In the genomic region with DNA sequence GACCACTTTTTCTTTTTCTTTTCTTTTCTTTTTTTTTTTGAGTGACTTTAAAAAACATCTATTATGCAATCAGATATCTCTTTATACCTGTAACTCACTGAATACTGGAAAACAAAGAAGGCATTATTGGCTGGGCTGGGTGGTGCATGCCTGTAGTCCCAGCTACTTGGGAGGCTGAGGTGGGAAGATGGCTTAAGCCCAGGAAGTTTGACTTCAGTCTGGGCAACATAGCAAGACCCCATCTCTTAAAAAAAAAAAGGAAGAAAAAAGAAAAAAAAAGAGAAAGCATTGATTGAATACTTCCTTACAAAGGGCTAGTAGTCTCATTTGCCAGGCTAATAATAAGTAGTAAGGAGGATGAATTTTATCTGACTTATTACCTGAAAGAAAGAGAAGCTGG, we compare ENCODE assay signal across 2 cellular contexts.
TF ChIP-seq lines count a peak whose summit lies in the region.

No MANE protein-coding gene starts in this region.

TF ChIP-seq in A549, 52 proteins besides CTCF, POLR2A, EP300 and RAD21:
- TF ChIP-seq, protein P1, sequence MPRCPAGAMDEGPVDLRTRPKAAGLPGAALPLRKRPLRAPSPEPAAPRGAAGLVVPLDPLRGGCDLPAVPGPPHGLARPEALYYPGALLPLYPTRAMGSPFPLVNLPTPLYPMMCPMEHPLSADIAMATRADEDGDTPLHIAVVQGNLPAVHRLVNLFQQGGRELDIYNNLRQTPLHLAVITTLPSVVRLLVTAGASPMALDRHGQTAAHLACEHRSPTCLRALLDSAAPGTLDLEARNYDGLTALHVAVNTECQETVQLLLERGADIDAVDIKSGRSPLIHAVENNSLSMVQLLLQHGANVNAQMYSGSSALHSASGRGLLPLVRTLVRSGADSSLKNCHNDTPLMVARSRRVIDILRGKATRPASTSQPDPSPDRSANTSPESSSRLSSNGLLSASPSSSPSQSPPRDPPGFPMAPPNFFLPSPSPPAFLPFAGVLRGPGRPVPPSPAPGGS (IDR thresholded peaks at IDR 0.05) = no peak
- TF ChIP-seq POLR2AphosphoS2 (conservative IDR thresholded peaks at IDR 0.05; ENCODE audit: low read length) (no peak), MAZ (IDR thresholded peaks at IDR 0.05; ENCODE audit: borderline replicate concordance, low read depth, low read length) (no peak), HOXA7 (CRISPR knock-in tag; IDR thresholded peaks at IDR 0.05) (no peak)

TF ChIP-seq in GM23338, 12 proteins besides CTCF, POLR2A, EP300 and RAD21:
- TF ChIP-seq, protein P2, sequence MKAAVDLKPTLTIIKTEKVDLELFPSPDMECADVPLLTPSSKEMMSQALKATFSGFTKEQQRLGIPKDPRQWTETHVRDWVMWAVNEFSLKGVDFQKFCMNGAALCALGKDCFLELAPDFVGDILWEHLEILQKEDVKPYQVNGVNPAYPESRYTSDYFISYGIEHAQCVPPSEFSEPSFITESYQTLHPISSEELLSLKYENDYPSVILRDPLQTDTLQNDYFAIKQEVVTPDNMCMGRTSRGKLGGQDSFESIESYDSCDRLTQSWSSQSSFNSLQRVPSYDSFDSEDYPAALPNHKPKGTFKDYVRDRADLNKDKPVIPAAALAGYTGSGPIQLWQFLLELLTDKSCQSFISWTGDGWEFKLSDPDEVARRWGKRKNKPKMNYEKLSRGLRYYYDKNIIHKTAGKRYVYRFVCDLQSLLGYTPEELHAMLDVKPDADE (IDR thresholded peaks at IDR 0.05) = no peak
- TF ChIP-seq POLR2AphosphoS5 (IDR thresholded peaks at IDR 0.05; ENCODE audit: low read depth) = no peak
- no peak for TF ChIP-seq CREB1 (CRISPR knock-in tag; IDR thresholded peaks at IDR 0.05; ENCODE audit: low read depth)
- TF ChIP-seq JUNB (IDR thresholded peaks at IDR 0.05; ENCODE audit: unreplicated experiment) = no peak
- no peak for TF ChIP-seq ZNF331 (CRISPR knock-in tag; IDR thresholded peaks at IDR 0.05; ENCODE audit: low read depth)
- TF ChIP-seq NANOG (IDR thresholded peaks at IDR 0.05; ENCODE audit: borderline replicate concordance) = no peak
- TF ChIP-seq EZH2phosphoT487 (IDR thresholded peaks at IDR 0.05; ENCODE audit: unreplicated experiment) = no peak
- no peak for TF ChIP-seq STAT1 (IDR thresholded peaks at IDR 0.05; ENCODE audit: unreplicated experiment)
- TF ChIP-seq, protein P3, sequence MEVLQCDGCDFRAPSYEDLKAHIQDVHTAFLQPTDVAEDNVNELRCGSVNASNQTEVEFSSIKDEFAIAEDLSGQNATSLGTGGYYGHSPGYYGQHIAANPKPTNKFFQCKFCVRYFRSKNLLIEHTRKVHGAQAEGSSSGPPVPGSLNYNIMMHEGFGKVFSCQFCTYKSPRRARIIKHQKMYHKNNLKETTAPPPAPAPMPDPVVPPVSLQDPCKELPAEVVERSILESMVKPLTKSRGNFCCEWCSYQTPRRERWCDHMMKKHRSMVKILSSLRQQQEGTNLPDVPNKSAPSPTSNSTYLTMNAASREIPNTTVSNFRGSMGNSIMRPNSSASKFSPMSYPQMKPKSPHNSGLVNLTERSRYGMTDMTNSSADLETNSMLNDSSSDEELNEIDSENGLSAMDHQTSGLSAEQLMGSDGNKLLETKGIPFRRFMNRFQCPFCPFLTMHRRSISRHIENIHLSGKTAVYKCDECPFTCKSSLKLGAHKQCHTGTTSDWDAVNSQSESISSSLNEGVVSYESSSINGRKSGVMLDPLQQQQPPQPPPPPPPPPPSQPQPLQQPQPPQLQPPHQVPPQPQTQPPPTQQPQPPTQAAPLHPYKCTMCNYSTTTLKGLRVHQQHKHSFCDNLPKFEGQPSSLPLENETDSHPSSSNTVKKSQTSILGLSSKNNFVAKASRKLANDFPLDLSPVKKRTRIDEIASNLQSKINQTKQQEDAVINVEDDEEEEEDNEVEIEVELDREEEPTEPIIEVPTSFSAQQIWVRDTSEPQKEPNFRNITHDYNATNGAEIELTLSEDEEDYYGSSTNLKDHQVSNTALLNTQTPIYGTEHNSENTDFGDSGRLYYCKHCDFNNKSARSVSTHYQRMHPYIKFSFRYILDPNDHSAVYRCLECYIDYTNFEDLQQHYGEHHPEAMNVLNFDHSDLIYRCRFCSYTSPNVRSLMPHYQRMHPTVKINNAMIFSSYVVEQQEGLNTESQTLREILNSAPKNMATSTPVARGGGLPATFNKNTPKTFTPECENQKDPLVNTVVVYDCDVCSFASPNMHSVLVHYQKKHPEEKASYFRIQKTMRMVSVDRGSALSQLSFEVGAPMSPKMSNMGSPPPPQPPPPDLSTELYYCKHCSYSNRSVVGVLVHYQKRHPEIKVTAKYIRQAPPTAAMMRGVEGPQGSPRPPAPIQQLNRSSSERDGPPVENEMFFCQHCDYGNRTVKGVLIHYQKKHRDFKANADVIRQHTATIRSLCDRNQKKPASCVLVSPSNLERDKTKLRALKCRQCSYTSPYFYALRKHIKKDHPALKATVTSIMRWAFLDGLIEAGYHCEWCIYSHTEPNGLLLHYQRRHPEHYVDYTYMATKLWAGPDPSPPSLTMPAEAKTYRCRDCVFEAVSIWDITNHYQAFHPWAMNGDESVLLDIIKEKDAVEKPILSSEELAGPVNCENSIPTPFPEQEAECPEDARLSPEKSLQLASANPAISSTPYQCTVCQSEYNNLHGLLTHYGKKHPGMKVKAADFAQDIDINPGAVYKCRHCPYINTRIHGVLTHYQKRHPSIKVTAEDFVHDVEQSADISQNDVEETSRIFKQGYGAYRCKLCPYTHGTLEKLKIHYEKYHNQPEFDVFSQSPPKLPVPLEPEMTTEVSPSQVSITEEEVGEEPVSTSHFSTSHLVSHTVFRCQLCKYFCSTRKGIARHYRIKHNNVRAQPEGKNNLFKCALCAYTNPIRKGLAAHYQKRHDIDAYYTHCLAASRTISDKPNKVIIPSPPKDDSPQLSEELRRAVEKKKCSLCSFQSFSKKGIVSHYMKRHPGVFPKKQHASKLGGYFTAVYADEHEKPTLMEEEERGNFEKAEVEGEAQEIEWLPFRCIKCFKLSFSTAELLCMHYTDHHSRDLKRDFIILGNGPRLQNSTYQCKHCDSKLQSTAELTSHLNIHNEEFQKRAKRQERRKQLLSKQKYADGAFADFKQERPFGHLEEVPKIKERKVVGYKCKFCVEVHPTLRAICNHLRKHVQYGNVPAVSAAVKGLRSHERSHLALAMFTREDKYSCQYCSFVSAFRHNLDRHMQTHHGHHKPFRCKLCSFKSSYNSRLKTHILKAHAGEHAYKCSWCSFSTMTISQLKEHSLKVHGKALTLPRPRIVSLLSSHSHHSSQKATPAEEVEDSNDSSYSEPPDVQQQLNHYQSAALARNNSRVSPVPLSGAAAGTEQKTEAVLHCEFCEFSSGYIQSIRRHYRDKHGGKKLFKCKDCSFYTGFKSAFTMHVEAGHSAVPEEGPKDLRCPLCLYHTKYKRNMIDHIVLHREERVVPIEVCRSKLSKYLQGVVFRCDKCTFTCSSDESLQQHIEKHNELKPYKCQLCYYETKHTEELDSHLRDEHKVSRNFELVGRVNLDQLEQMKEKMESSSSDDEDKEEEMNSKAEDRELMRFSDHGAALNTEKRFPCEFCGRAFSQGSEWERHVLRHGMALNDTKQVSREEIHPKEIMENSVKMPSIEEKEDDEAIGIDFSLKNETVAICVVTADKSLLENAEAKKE (CRISPR knock-in tag; IDR thresholded peaks at IDR 0.05) = no peak
- no peak for TF ChIP-seq ZNF114 (CRISPR knock-in tag; IDR thresholded peaks at IDR 0.05)
- TF ChIP-seq EZH2 (IDR thresholded peaks at IDR 0.05; ENCODE audit: low read depth, unreplicated experiment) = no peak
- TF ChIP-seq, protein P4, sequence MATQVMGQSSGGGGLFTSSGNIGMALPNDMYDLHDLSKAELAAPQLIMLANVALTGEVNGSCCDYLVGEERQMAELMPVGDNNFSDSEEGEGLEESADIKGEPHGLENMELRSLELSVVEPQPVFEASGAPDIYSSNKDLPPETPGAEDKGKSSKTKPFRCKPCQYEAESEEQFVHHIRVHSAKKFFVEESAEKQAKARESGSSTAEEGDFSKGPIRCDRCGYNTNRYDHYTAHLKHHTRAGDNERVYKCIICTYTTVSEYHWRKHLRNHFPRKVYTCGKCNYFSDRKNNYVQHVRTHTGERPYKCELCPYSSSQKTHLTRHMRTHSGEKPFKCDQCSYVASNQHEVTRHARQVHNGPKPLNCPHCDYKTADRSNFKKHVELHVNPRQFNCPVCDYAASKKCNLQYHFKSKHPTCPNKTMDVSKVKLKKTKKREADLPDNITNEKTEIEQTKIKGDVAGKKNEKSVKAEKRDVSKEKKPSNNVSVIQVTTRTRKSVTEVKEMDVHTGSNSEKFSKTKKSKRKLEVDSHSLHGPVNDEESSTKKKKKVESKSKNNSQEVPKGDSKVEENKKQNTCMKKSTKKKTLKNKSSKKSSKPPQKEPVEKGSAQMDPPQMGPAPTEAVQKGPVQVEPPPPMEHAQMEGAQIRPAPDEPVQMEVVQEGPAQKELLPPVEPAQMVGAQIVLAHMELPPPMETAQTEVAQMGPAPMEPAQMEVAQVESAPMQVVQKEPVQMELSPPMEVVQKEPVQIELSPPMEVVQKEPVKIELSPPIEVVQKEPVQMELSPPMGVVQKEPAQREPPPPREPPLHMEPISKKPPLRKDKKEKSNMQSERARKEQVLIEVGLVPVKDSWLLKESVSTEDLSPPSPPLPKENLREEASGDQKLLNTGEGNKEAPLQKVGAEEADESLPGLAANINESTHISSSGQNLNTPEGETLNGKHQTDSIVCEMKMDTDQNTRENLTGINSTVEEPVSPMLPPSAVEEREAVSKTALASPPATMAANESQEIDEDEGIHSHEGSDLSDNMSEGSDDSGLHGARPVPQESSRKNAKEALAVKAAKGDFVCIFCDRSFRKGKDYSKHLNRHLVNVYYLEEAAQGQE (IDR thresholded peaks at IDR 0.05; ENCODE audit: unreplicated experiment) = no peak
TF ChIP-seq in GM23338: peak in this region for 0.
